In genomic region chrX:24485976-24486680, GRCh38 we compare ENCODE assay signal across 21 cellular contexts. TPM values are rescaled to one million over a fixed set of nuclear protein-coding genes. Genes with fewer than 3 reads are reported as not detected.
A peak's percentile ranks its signal among the peaks of the same experiment; 100 is the strongest.
DNase-seq lines count a peak whose midpoint lies in the region; ATAC-seq, FAIRE-seq and TF ChIP-seq lines count a peak whose summit lies in the region.
"Had no signal": no experiment of that assay in that cellular context is flagged by ENCODE, and none has a peak within 500 bp of the region (broad histone marks: within the 10 kb centered on the region; RNA-seq: fewer than 3 reads in every experiment).

No MANE protein-coding gene starts in this region.

- H3K9me3 Mint-ChIP-seq in activated naive CD4-positive, alpha-beta T cell treated with anti-CD3 and anti-CD28 coated beads, Interleukin-2, amount 50 U/mL, for 24 hours, result no peaks in the 10 kb centered on the region
- peaks cover 4% of the 10 kb centered on the region for H3K9me3 Mint-ChIP-seq in activated naive CD4-positive, alpha-beta T cell treated with anti-CD3 and anti-CD28 coated beads for 36 hours
- H3K9me3 Mint-ChIP-seq in glutamatergic neuron (ENCODE audit: unreplicated experiment), result no peaks in the 10 kb centered on the region
- H3K9me3 Mint-ChIP-seq: CD8-positive, alpha-beta T cell had no signal

- no peak for TF ChIP-seq CTCF in glutamatergic neuron (IDR thresholded peaks at IDR 0.05; ENCODE audit: partially characterized antibody, unreplicated experiment)

- H3K4me3 Mint-ChIP-seq in activated naive CD4-positive, alpha-beta T cell treated with anti-CD3 and anti-CD28 coated beads, Interleukin-2, amount 50 U/mL, for 24 hours, result no peak overlapping the region
- H3K4me3 Mint-ChIP-seq in activated naive CD4-positive, alpha-beta T cell treated with anti-CD3 and anti-CD28 coated beads for 36 hours, result no peak overlapping the region
- H3K4me3 Mint-ChIP-seq in glutamatergic neuron (ENCODE audit: unreplicated experiment), result no peak overlapping the region
- H3K4me3 Mint-ChIP-seq: B cell; CD8-positive, alpha-beta T cell had no signal

- FAIRE-seq in RCC 7860 (lab: Jason Lieb, UNC), result no peak
- FAIRE-seq: D721Med, G401.6 had no signal

- no peak for DNase-seq in activated naive CD4-positive, alpha-beta T cell treated with anti-CD3 and anti-CD28 coated beads for 36 hours
- DNase-seq in RCC 7860 (ENCODE audit: low spot score) (peak; percentile 8), glutamatergic neuron (peak; percentile 18), A172 (ENCODE audit: low spot score) (no peak), left lobe of liver (ENCODE audit: low spot score) (no peak), Right ventricle myocardium inferior (ENCODE audit: missing footprints) (no peak)
- DNase-seq: CD8-positive, alpha-beta T cell; DND-41; H7; IMR-90; Karpas-422; MG63; NCI-H1092; NCI-H1694; NCI-H345; NCI-H526; PC-3 had no signal

- no peaks in the 10 kb centered on the region for H3K36me3 Mint-ChIP-seq in activated naive CD4-positive, alpha-beta T cell treated with anti-CD3 and anti-CD28 coated beads, Interleukin-2, amount 50 U/mL, for 24 hours
- H3K36me3 Mint-ChIP-seq in activated naive CD4-positive, alpha-beta T cell treated with anti-CD3 and anti-CD28 coated beads for 36 hours (ENCODE audit: low read depth), result peaks cover 6% of the 10 kb centered on the region
- H3K36me3 Mint-ChIP-seq in glutamatergic neuron (ENCODE audit: unreplicated experiment), result no peaks in the 10 kb centered on the region

- ATAC-seq in left lobe of liver (no peak), Right ventricle myocardium inferior (no peak)
- ATAC-seq: CD8-positive, alpha-beta T cell; PC-3 had no signal

- CTCF ChIA-PET in activated naive CD4-positive, alpha-beta T cell treated with anti-CD3 and anti-CD28 coated beads for 36 hours (lab: Charles Lee), result interaction anchor here (1.9 kb wide), 1 partner anchor 12 kb away, joined by 5 read pairs; no protein-coding TSS in a partner anchor

- peak overlapping the region; percentile 35 for H3K27ac Mint-ChIP-seq in activated naive CD4-positive, alpha-beta T cell treated with anti-CD3 and anti-CD28 coated beads, Interleukin-2, amount 50 U/mL, for 24 hours
- no peak overlapping the region for H3K27ac Mint-ChIP-seq in activated naive CD4-positive, alpha-beta T cell treated with anti-CD3 and anti-CD28 coated beads for 36 hours
- no peak overlapping the region for H3K27ac Mint-ChIP-seq in glutamatergic neuron (ENCODE audit: unreplicated experiment)
- H3K27ac Mint-ChIP-seq: CD8-positive, alpha-beta T cell had no signal

- no peaks in the 10 kb centered on the region for H3K27me3 Mint-ChIP-seq in activated naive CD4-positive, alpha-beta T cell treated with anti-CD3 and anti-CD28 coated beads, Interleukin-2, amount 50 U/mL, for 24 hours
- no peaks in the 10 kb centered on the region for H3K27me3 Mint-ChIP-seq in activated naive CD4-positive, alpha-beta T cell treated with anti-CD3 and anti-CD28 coated beads for 36 hours (ENCODE audit: low read depth)
- H3K27me3 Mint-ChIP-seq in glutamatergic neuron (ENCODE audit: unreplicated experiment), result no peaks in the 10 kb centered on the region
- H3K27me3 Mint-ChIP-seq: B cell had no signal

- intact Hi-C loops in activated naive CD4-positive, alpha-beta T cell treated with anti-CD3 and anti-CD28 coated beads for 36 hours (cut with micrococcal nuclease), result no loop called here
- intact Hi-C loops in Right ventricle myocardium inferior (cut with DNase I), result no loop called here

- H3K4me1 Mint-ChIP-seq in activated naive CD4-positive, alpha-beta T cell treated with anti-CD3 and anti-CD28 coated beads, Interleukin-2, amount 50 U/mL, for 24 hours, result peaks cover 35% of the 10 kb centered on the region
- peaks cover 47% of the 10 kb centered on the region for H3K4me1 Mint-ChIP-seq in activated naive CD4-positive, alpha-beta T cell treated with anti-CD3 and anti-CD28 coated beads for 36 hours (ENCODE audit: low read depth)
- H3K4me1 Mint-ChIP-seq in glutamatergic neuron (ENCODE audit: low read depth, unreplicated experiment), result peaks cover 5% of the 10 kb centered on the region

RNA-seq across cellular contexts. Expression of gene PDK3, which starts 21.0 kb away (rescaled TPM):
- 10 to 100 TPM; 31.7 to 32.3 TPM for total RNA-seq in activated naive CD4-positive, alpha-beta T cell treated with anti-CD3 and anti-CD28 coated beads for 36 hours
- total RNA-seq in glutamatergic neuron (ENCODE audit: unreplicated experiment), result 12.1 TPM
- total RNA-seq in A172 (2014; rRNA removed; shearing (Covaris generic)), result 13.6 and 16.9 TPM in 2 replicates
- total RNA-seq in left lobe of liver, result 12.6 TPM
- total RNA-seq in Right ventricle myocardium inferior, result 6.3 TPM

Comparison
In these comparisons a context has a peak if more than half of its experiments do, and no peak if none do; other contexts are left out.
1. DNase-seq: peak in RCC 7860 (single experiment) and glutamatergic neuron (single experiment); none in activated naive CD4-positive, alpha-beta T cell treated with anti-CD3 and anti-CD28 coated beads for 36 hours (single experiment), A172 (single experiment), left lobe of liver (single experiment) and Right ventricle myocardium inferior (single experiment).